In the genomic region with DNA sequence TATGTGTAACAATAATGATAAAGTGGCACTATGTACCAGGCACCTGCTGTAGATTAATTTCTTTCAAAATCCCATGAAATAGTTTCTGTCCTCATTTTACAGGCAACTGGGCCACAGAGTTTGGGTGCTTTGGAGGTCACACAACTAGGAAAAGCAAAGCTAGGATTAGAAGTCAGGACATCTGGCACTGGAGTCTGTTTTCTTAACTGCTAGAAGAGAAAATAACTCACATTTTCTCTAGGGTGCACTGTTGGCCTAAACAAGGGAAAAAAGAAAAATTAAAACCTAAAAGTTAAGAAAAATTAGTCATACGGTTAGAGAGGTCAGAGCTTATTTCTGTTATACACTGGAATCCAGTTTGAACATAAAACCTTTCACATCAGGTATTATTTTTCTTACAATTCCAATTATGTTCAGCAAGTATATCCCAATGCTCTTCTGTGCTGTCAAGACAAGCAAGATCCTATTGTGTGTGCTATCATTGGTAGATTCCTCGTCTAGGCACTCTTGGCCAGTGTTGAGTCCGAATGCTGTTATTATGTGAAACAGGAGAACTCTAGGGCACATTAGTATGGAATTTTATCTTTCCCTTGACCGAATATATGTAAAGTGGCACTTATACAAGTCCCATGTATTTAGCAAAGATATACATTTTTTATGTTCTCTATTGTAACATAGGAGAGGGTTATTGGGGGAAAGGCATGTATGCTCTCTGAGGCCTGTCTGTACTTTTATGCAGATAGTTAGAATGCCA, we compare ENCODE assay signal across 8 cellular contexts. TPM values are rescaled to one million over a fixed set of nuclear protein-coding genes. Genes with fewer than 3 reads are reported as not detected.
DNase-seq lines count a peak whose midpoint lies in the region; ATAC-seq and TF ChIP-seq lines count a peak whose summit lies in the region.

No MANE protein-coding gene starts in this region.

- no peak for TF ChIP-seq CTCF in left ventricle myocardium inferior (IDR thresholded peaks at IDR 0.05; ENCODE audit: borderline replicate concordance)
- no peak for TF ChIP-seq CTCF in Panc1 (IDR thresholded peaks at IDR 0.05)
- peak in 1 of 2 donors; percentile 6 for TF ChIP-seq CTCF in fibroblast of lung (conservative IDR thresholded peaks at IDR 0.05 in 1 of 2, IDR thresholded peaks at IDR 0.05 in 1 of 2; ENCODE audit: low read depth in 1 of 2, low read length in 2 of 2)
- no peak for TF ChIP-seq CTCF in colonic mucosa (IDR thresholded peaks at IDR 0.05)
- no peak for TF ChIP-seq CTCF in Peyer's patch (IDR thresholded peaks at IDR 0.05)

- H3K36me3 ChIP-seq in left ventricle myocardium inferior (peaks cover 19% of the 10 kb centered on the region), Panc1 (ENCODE audit: control insufficient read depth, insufficient read depth, low read length) (peaks cover 2% of the 10 kb centered on the region; the same call in 1 of the 2 replicates), fibroblast of lung (ENCODE audit: control insufficient read depth, insufficient read depth, low read length) (peaks cover 2% of the 10 kb centered on the region), colonic mucosa (no peaks in the 10 kb centered on the region), Peyer's patch (peaks cover 0 to 11% (median 0%) of the 10 kb centered on the region in 3 donors)

- no peak for TF ChIP-seq POLR2A in Peyer's patch (IDR thresholded peaks at IDR 0.05)

- H3K9me3 ChIP-seq in left ventricle myocardium inferior (replicated peaks) (no peaks in the 10 kb centered on the region), Panc1 (ENCODE audit: control insufficient read depth, insufficient read depth, low read depth, low read length) (no peaks in the 10 kb centered on the region), fibroblast of lung (ENCODE audit: control insufficient read depth, insufficient read depth, low read depth, low read length) (no peaks in the 10 kb centered on the region), colonic mucosa (no peaks in the 10 kb centered on the region), Peyer's patch (no peaks in the 10 kb centered on the region)

- H3K4me2 ChIP-seq in fibroblast of lung (ENCODE audit: extremely low read depth, insufficient read depth, low read length), result peak overlapping the region; percentile 76

- peak overlapping the region; percentile 16 for H2AFZ ChIP-seq in fibroblast of lung (ENCODE audit: low read length)

- no peaks in the 10 kb centered on the region for H4K20me1 ChIP-seq in fibroblast of lung (ENCODE audit: control insufficient read depth, extremely low read depth, insufficient read depth, low read length)

- DNase-seq in left ventricle myocardium inferior (no peak), left cardiac atrium (no peak), Panc1 (ENCODE audit: low read depth, low spot score) (no peak), fibroblast of lung (ENCODE audit: low read depth in 2 of 2) (peak in 1 of 2 donors; percentile 38), colonic mucosa (no peak), T-helper 9 cell (no peak), cortex of kidney (lab: John Stamatoyannopoulos, UW) (no peak), Peyer's patch (no peak)

- H3K4me1 ChIP-seq in left ventricle myocardium inferior (peaks cover 30% of the 10 kb centered on the region), Panc1 (ENCODE audit: control insufficient read depth, insufficient read depth, low read length) (peaks cover 11% of the 10 kb centered on the region; the same call in 1 of the 2 replicates), fibroblast of lung (ENCODE audit: control insufficient read depth, extremely low read depth, insufficient read depth, low read length) (peaks cover 7% of the 10 kb centered on the region), colonic mucosa (no peaks in the 10 kb centered on the region), Peyer's patch (peaks cover 0 to 8% (median 2%) of the 10 kb centered on the region in 4 donors)

- no peak overlapping the region for H3K9ac ChIP-seq in fibroblast of lung (ENCODE audit: insufficient read depth, low read length)
- H3K9ac ChIP-seq in colonic mucosa (ENCODE audit: low read depth in 2 of 2, low read length in 2 of 2), result no peak overlapping the region

- ATAC-seq in left cardiac atrium, result no peak
- no peak for ATAC-seq in Panc1

- in situ Hi-C loops in Panc1 (cut with HindIII; ENCODE audit: low pct_unique_long_range_greater_than_20kb, low sequenced_read_pairs), result no loop called here

- no TSS peak for BruUV-seq in Panc1 (replicated peaks; lab: Mats Ljungman, UMichigan)

- H3K27me3 ChIP-seq in left ventricle myocardium inferior (ENCODE audit: low read depth) (no peaks in the 10 kb centered on the region), Panc1 (ENCODE audit: control insufficient read depth, insufficient read depth, low read length) (no peaks in the 10 kb centered on the region), fibroblast of lung (ENCODE audit: control insufficient read depth, insufficient read depth, low read length) (no peaks in the 10 kb centered on the region), colonic mucosa (no peaks in the 10 kb centered on the region), Peyer's patch (no peaks in the 10 kb centered on the region)

- CTCF ChIA-PET in Panc1 (lab: Charles Lee), result interaction anchor here (0.7 kb wide), 1 partner anchor 103 kb away, joined by 3 read pairs; no protein-coding TSS in a partner anchor

- intact Hi-C loops in left ventricle myocardium inferior (cut with micrococcal nuclease), result no loop called here
- intact Hi-C loops in left cardiac atrium (cut with DNase I), result no loop called here
- intact Hi-C loops in Panc1 (cut with micrococcal nuclease; ENCODE audit: unreplicated experiment), result loop anchor here (5.0 kb wide), 1 partner anchor 102 kb away; a partner anchor contains a TSS
- intact Hi-C loops in colonic mucosa (cut with DNase I), result loop anchor here (5.0 kb wide), 1 partner anchor 97 kb away; no protein-coding TSS in a partner anchor

- POLR2A ChIA-PET in Panc1 (lab: Charles Lee), result no interaction called here

- H3K4me3 ChIP-seq in left ventricle myocardium inferior, result peak overlapping the region; percentile 86
- H3K4me3 ChIP-seq in Panc1 (ENCODE audit: low read depth in 2 of 2, low read length in 2 of 2), result no peak overlapping the region; a peak in 2 of 4 replicates
- peak overlapping the region in 2 of 4 experiments; percentile 90 to 93 for H3K4me3 ChIP-seq in fibroblast of lung (replicated peaks in 1 of 4; ENCODE audit: control extremely low read depth in 1 of 4, insufficient read depth in 1 of 4, low read depth in 3 of 4, low read length in 4 of 4)
- no peak overlapping the region for H3K4me3 ChIP-seq in colonic mucosa
- H3K4me3 ChIP-seq in Peyer's patch, result no peak overlapping the region

- H3K79me2 ChIP-seq in fibroblast of lung (ENCODE audit: control insufficient read depth, insufficient read depth, low read length), result no peaks in the 10 kb centered on the region

- H3K27ac ChIP-seq in left ventricle myocardium inferior (replicated peaks) (no peak overlapping the region), Panc1 (ENCODE audit: low read length) (peak overlapping the region; percentile 99), fibroblast of lung (ENCODE audit: insufficient read depth, low read length) (no peak overlapping the region), colonic mucosa (no peak overlapping the region), Peyer's patch (no peak overlapping the region)

RNA-seq across cellular contexts. Expression of a gene that starts 1.5 kb away (rescaled TPM):
- total RNA-seq in left ventricle myocardium inferior, result 9.8 TPM
- 1 to 10 TPM; 5.2 to 9.2 TPM for total RNA-seq in left cardiac atrium
- total RNA-seq in Panc1 (2021; ENCODE audit: unreplicated experiment), result 6.3 TPM
- 3.5 TPM for polyA plus RNA-seq in Panc1 (2012; ENCODE audit: insufficient read length)
- 6.7 and 6.9 TPM in 2 replicates for total RNA-seq in fibroblast of lung
- polyA plus RNA-seq in fibroblast of lung, result 6.7 and 6.9 TPM in 2 replicates
- 4.7 and 4.9 TPM in 2 replicates for polyA plus RNA-seq in fibroblast of lung (2012)
- polyA minus RNA-seq in fibroblast of lung (ENCODE audit: low replicate concordance), result 1.1 and 2.9 TPM in 2 replicates
- total RNA-seq in colonic mucosa, result 1 to 10 TPM; 2.1 to 6.5 TPM
- 1 to 10 TPM; 3.0 to 9.9 (median 4.3) TPM for total RNA-seq in Peyer's patch

RNA-seq across cellular contexts. Expression of a gene that starts 20.1 kb away (rescaled TPM):
- 27.7 TPM for total RNA-seq in left ventricle myocardium inferior
- total RNA-seq in left cardiac atrium, result 10 to 100 TPM; 29.7 to 40.2 TPM
- 42.4 TPM for total RNA-seq in Panc1 (2021; ENCODE audit: unreplicated experiment)
- polyA plus RNA-seq in Panc1 (2012; ENCODE audit: insufficient read length), result 19.8 TPM
- 40.8 and 68.5 TPM in 2 replicates for total RNA-seq in fibroblast of lung
- 60.9 and 96.7 TPM in 2 replicates for polyA plus RNA-seq in fibroblast of lung
- polyA plus RNA-seq in fibroblast of lung (2012), result 47.7 and 65.2 TPM in 2 replicates
- 8.2 and 13.1 TPM in 2 replicates for polyA minus RNA-seq in fibroblast of lung (ENCODE audit: low replicate concordance)
- total RNA-seq in colonic mucosa, result 10 to 100 TPM; 28.2 to 32.4 TPM
- 100 to 1,000 TPM in 1 of 4 donors, 10 to 100 TPM in 3; 73.4 to 102 (median 87.6) TPM for total RNA-seq in Peyer's patch

RNA-seq across cellular contexts. Expression of a gene that starts 20.2 kb away (rescaled TPM):
- total RNA-seq in left ventricle myocardium inferior (11.0 TPM), left cardiac atrium (10 to 100 TPM; 13.8 to 14.9 TPM), Panc1 (2021; ENCODE audit: unreplicated experiment) (47.0 TPM), fibroblast of lung (34.2 and 41.0 TPM in 2 replicates), colonic mucosa (10 to 100 TPM; 11.2 to 14.3 TPM), Peyer's patch (10 to 100 TPM; 13.6 to 47.0 (median 14.5) TPM)
- 12.7 TPM for polyA plus RNA-seq in Panc1 (2012; ENCODE audit: insufficient read length)
- 15.3 and 15.7 TPM in 2 replicates for polyA plus RNA-seq in fibroblast of lung
- 11.9 and 13.9 TPM in 2 replicates for polyA plus RNA-seq in fibroblast of lung (2012)
- 3.8 and 9.9 TPM in 2 replicates for polyA minus RNA-seq in fibroblast of lung (ENCODE audit: low replicate concordance)

Comparison
In these comparisons a context has a peak if more than half of its experiments do, and no peak if none do; other contexts are left out.
1. intact Hi-C loops: an anchor here in Panc1 (5.0 kb wide) and colonic mucosa (5.0 kb wide); none called in left ventricle myocardium inferior and left cardiac atrium.